Comparison of ENCODE assay signal across 9 cellular contexts in the genomic region with DNA sequence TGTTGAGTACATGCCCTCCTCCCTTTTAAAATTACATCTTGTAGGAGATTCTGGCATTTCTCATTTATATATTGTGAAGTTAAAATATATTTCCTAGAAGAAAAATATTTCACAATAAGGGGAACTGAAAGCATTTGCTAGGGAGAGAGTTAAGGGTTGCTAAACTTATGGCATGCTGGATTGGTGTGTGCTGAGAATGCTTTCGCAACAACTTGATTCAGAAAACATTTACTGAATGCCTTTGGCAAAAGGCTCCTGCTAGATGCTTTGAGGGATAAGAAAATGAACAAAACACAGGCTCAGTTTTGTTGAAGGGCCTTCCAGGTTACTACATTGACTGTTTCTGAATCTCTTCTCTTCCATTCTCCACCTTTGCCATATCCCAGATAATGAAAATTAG.
DNase-seq lines count a peak whose midpoint lies in the region; ATAC-seq, FAIRE-seq and TF ChIP-seq lines count a peak whose summit lies in the region.
"Had no signal": no experiment of that assay in that cellular context is flagged by ENCODE, and none has a peak within 500 bp of the region (broad histone marks: within the 10 kb centered on the region; RNA-seq: fewer than 3 reads in every experiment).

No MANE protein-coding gene starts in this region.

- H3K27me3 ChIP-seq in psoas muscle (ENCODE audit: insufficient read depth in 3 of 3, low read length in 2 of 3): no peaks in the 10 kb centered on the region
- H3K27me3 ChIP-seq in CD8-positive, alpha-beta memory T cell (ENCODE audit: insufficient read depth, low read length, poor library complexity, severe bottlenecking): no peaks in the 10 kb centered on the region

- H3K4me1 Mint-ChIP-seq in CD8-positive, alpha-beta memory T cell: peaks cover 18 to 35% (median 31%) of the 10 kb centered on the region in 3 donors

- H3K4me3 ChIP-seq in fibroblast of villous mesenchyme (ENCODE audit: low read depth, low read length) (no peak overlapping the region), psoas muscle (no peak overlapping the region)
- no peak overlapping the region for H3K4me3 ChIP-seq in CD8-positive, alpha-beta memory T cell (ENCODE audit: low read length)

- no peak overlapping the region for H3K27ac Mint-ChIP-seq in CD8-positive, alpha-beta memory T cell

- no peaks in the 10 kb centered on the region for H3K9me3 ChIP-seq in psoas muscle
- no peaks in the 10 kb centered on the region for H3K9me3 ChIP-seq in CD8-positive, alpha-beta memory T cell (ENCODE audit: low read length)

- peak; percentile 75 for DNase-seq in EL
- peak; percentile 99 for DNase-seq in SIG-M5 treated with dmso at 0.1 percent for 504 hours (lab: John Stamatoyannopoulos, UW; ENCODE audit: unreplicated experiment)
- DNase-seq in fibroblast of villous mesenchyme (ENCODE audit: low read depth): peak; percentile 95
- DNase-seq in psoas muscle: no peak
- DNase-seq in HT-29 (ENCODE audit: low spot score): no peak
- DNase-seq in D721Med (ENCODE audit: insufficient read length, low spot score): no peak
- DNase-seq in CD8-positive, alpha-beta memory T cell: no peak
- DNase-seq: amniotic stem cell had no signal

- H3K27me3 Mint-ChIP-seq in CD8-positive, alpha-beta memory T cell: no peaks in the 10 kb centered on the region

- WGBS in psoas muscle, 3 donors: 17 to 44% (median 40%) methylated on average over 1 of the region's 1 CpG

- peaks cover 0 to 6% (median 0%) of the 10 kb centered on the region in 3 donors for H3K36me3 Mint-ChIP-seq in CD8-positive, alpha-beta memory T cell

- POLR2A ChIA-PET in CD8-positive, alpha-beta memory T cell (lab: Charles Lee): no interaction called here

- peak in 3 of 4 donors; percentile 83 to 88 (median 87) for ATAC-seq in psoas muscle
- ATAC-seq in GM19035 (IDR thresholded peaks at IDR 0.05; ENCODE audit: unreplicated experiment): no peak

- no peak overlapping the region for H3K4me3 Mint-ChIP-seq in CD8-positive, alpha-beta memory T cell

- H3K4me1 ChIP-seq in psoas muscle: peaks cover 63% of the 10 kb centered on the region
- peaks cover 8% of the 10 kb centered on the region for H3K4me1 ChIP-seq in CD8-positive, alpha-beta memory T cell (ENCODE audit: insufficient read depth, low read length)

- H3K36me3 ChIP-seq in psoas muscle (ENCODE audit: insufficient read depth in 1 of 2, low read depth in 1 of 2): no peaks in the 10 kb centered on the region
- H3K36me3 ChIP-seq in CD8-positive, alpha-beta memory T cell (ENCODE audit: insufficient read depth, low read length): no peaks in the 10 kb centered on the region

- no peak for FAIRE-seq in D721Med (lab: Jason Lieb, UNC)

- peaks cover 0 to 2% (median 0%) of the 10 kb centered on the region in 5 donors for H3K9me3 Mint-ChIP-seq in CD8-positive, alpha-beta memory T cell

- no peak for TF ChIP-seq CTCF in fibroblast of villous mesenchyme (IDR thresholded peaks at IDR 0.05; ENCODE audit: insufficient read depth, low read depth, low read length)
- no peak for TF ChIP-seq CTCF in psoas muscle (IDR thresholded peaks at IDR 0.05)
- no peak for TF ChIP-seq CTCF in D721Med (IDR thresholded peaks at IDR 0.05; ENCODE audit: insufficient read depth, missing control alignments)

- CTCF ChIA-PET in CD8-positive, alpha-beta memory T cell (lab: Charles Lee): no interaction called here

- intact Hi-C loops in psoas muscle (cut with DNase I): loop anchor here in 1 of 2 donors (5.0 kb wide), 1 partner anchor 65 kb away; no protein-coding TSS in a partner anchor

- no peak overlapping the region for H3K27ac ChIP-seq in psoas muscle
- no peak overlapping the region for H3K27ac ChIP-seq in CD8-positive, alpha-beta memory T cell (ENCODE audit: low read depth, low read length)

Comparison
In these comparisons a context has a peak if more than half of its experiments do, and no peak if none do; other contexts are left out.
1. DNase-seq: peak in EL (single experiment), SIG-M5 treated with dmso at 0.1 percent for 504 hours (single experiment) and fibroblast of villous mesenchyme (single experiment); none in psoas muscle (0 of 2), HT-29 (single experiment), D721Med (single experiment) and CD8-positive, alpha-beta memory T cell (0 of 5).